In genomic region chr13:109361562-109361961, GRCh38 we compare ENCODE assay signal across 13 cellular contexts.
"Had no signal": no experiment of that assay in that cellular context is flagged by ENCODE, and none has a peak within 500 bp of the region (broad histone marks: within the 10 kb centered on the region; RNA-seq: fewer than 3 reads in every experiment).

No MANE protein-coding gene starts in this region.

- DNase-seq: activated gamma-delta T cell treated with Interleukin-2 at 50 U/mL for 16 hours; activated naive CD8-positive, alpha-beta T cell treated with anti-CD3 and anti-CD28 coated beads for 36 hours; activated T-cell treated with anti-CD3 and anti-CD28 coated beads, Interleukin-2, amount 50 U/mL, for 72 hours; endodermal cell; erythroblast; glutamatergic neuron; mammary epithelial cell; sigmoid colon; stimulated activated CD4-positive, alpha-beta T cell treated with anti-CD3 and anti-CD28 coated beads, Interleukin-2, amount 100 ng/mL, for 24 hours; stimulated activated naive B cell treated with anti-CD40 and anti-IgM and Interleukin-4, amounts not matched to agents 10 μg/mL and 1 μg/mL and 100 μg/mL, for 72 hours had no signal

- H3K9me3 ChIP-seq: sigmoid colon had no signal

- H3K27me3 ChIP-seq: sigmoid colon, tibial nerve had no signal

- H3K4me3 ChIP-seq: sigmoid colon, tibial nerve had no signal

- ATAC-seq: activated CD4-positive, CD25-positive, alpha-beta regulatory T cell treated with anti-CD3 and anti-CD28 coated beads, Interleukin-2, amount 50 U/mL, for 24 hours; activated T-cell treated with anti-CD3 and anti-CD28 coated beads, Interleukin-2, amount 50 U/mL, for 72 hours; natural killer cell treated with Interleukin-12 subunit alpha and Interleukin-12 subunit beta and Interleukin-15 and Interleukin-18, amount 100 ng/mL, for 72 hours; stimulated activated naive B cell treated with anti-CD40 and anti-IgM and Interleukin-4, amounts not matched to agents 10 μg/mL and 1 μg/mL and 100 μg/mL, for 72 hours had no signal

- H3K36me3 ChIP-seq: sigmoid colon, tibial nerve had no signal

- H3K27ac ChIP-seq: sigmoid colon, tibial nerve had no signal

- H3K4me1 ChIP-seq: sigmoid colon, tibial nerve had no signal
